1 cellular context compared by ENCODE assay signal in genomic region chr20:46330072-46330763, GRCh38.
TF ChIP-seq lines count a peak whose summit lies in the region.

No MANE protein-coding gene starts in this region.

TF ChIP-seq in HEK293, 187 proteins besides CTCF, POLR2A, EP300 and RAD21 (continued from another document):
- TF ChIP-seq PBX3 (CRISPR knock-in tag; IDR thresholded peaks at IDR 0.05) (no peak), ZNF214 (tag by site-specific recombination; IDR thresholded peaks at IDR 0.05; ENCODE audit: borderline replicate concordance) (no peak), ZNF529 (tag by site-specific recombination; IDR thresholded peaks at IDR 0.05; ENCODE audit: insufficient replicate concordance) (no peak), ZNF148 (tag by site-specific recombination; IDR thresholded peaks at IDR 0.05; ENCODE audit: borderline replicate concordance) (no peak), ZNF112 (tag by site-specific recombination; IDR thresholded peaks at IDR 0.05) (no peak), KLF16 (tag by site-specific recombination; IDR thresholded peaks at IDR 0.05) (no peak), ZNF16 (tag by site-specific recombination; IDR thresholded peaks at IDR 0.05; ENCODE audit: low read depth) (no peak)
